In genomic region chr17:2071024-2071385, GRCh38 we compare ENCODE assay signal across 9 cellular contexts. TPM values are rescaled to one million over a fixed set of nuclear protein-coding genes. Genes with fewer than 3 reads are reported as not detected.
DNase-seq lines count a peak whose midpoint lies in the region; ATAC-seq and TF ChIP-seq lines count a peak whose summit lies in the region.
"Had no signal": no experiment of that assay in that cellular context is flagged by ENCODE, and none has a peak within 500 bp of the region (broad histone marks: within the 10 kb centered on the region; RNA-seq: fewer than 3 reads in every experiment).

No MANE protein-coding gene starts in this region.

- H3K4me1 ChIP-seq in esophagus (ENCODE audit: control insufficient read depth in 2 of 2, insufficient read depth in 2 of 2, low read length in 1 of 2) = peaks cover 2 to 18% of the 10 kb centered on the region in 2 donors
- peaks cover 57% of the 10 kb centered on the region for H3K4me1 ChIP-seq in suprapubic skin

- no peak for TF ChIP-seq CTCF in suprapubic skin (IDR thresholded peaks at IDR 0.05)

- peaks cover 33% of the 10 kb centered on the region for H3K4me1 Mint-ChIP-seq in activated T-cell treated with anti-CD3 and anti-CD28 coated beads, Interleukin-2, amount 50 U/mL, for 4 hours (ENCODE audit: low read depth)

- H3K27ac ChIP-seq in esophagus (ENCODE audit: low read depth in 2 of 2, low read length in 1 of 2) = peak overlapping the region; percentile 74 to 84
- H3K27ac ChIP-seq in suprapubic skin = peak overlapping the region; percentile 55

- peaks cover 0 to 27% of the 10 kb centered on the region in 2 donors for H3K36me3 ChIP-seq in esophagus (ENCODE audit: control insufficient read depth in 2 of 2, insufficient read depth in 2 of 2, low read length in 1 of 2)
- H3K36me3 ChIP-seq in suprapubic skin = peaks cover 18% of the 10 kb centered on the region

- H3K27me3 ChIP-seq in esophagus (ENCODE audit: control insufficient read depth in 1 of 2, insufficient read depth in 2 of 2, low read length in 2 of 2) (no peaks in the 10 kb centered on the region), suprapubic skin (no peaks in the 10 kb centered on the region)
- H3K27me3 ChIP-seq: ascending aorta had no signal

- in situ Hi-C loops in KBM-7 (cut with MboI; ENCODE audit: low pct_unique_long_range_greater_than_20kb, low sequenced_read_pairs) = loop anchor here (25.0 kb wide), 1 partner anchor 166 kb away; no protein-coding TSS in a partner anchor

- TF ChIP-seq POLR2A in suprapubic skin (IDR thresholded peaks at IDR 0.05) = no peak

- DNase-seq in activated T-cell treated with anti-CD3 and anti-CD28 coated beads, Interleukin-2, amount 50 U/mL, for 4 hours = no peak
- no peak for DNase-seq in activated T-cell treated with anti-CD3 and anti-CD28 coated beads, Interleukin-2, amount 50 U/mL, for 48 hours
- DNase-seq in suprapubic skin (ENCODE audit: low spot score in 2 of 2) (no peak), NCI-H1436 (lab: John Stamatoyannopoulos, UW) (no peak), KBM-7 (no peak)
- DNase-seq: ACHN, T-helper 9 cell had no signal

- peak overlapping the region; percentile 53 for H3K4me3 Mint-ChIP-seq in activated T-cell treated with anti-CD3 and anti-CD28 coated beads, Interleukin-2, amount 50 U/mL, for 4 hours

- no peak overlapping the region for H3K4me3 ChIP-seq in esophagus (ENCODE audit: low read depth in 1 of 2, low read length in 2 of 2)
- H3K4me3 ChIP-seq in suprapubic skin = no peak overlapping the region
- H3K4me3 ChIP-seq: ascending aorta had no signal

- H3K36me3 Mint-ChIP-seq in activated T-cell treated with anti-CD3 and anti-CD28 coated beads, Interleukin-2, amount 50 U/mL, for 4 hours (ENCODE audit: insufficient read depth) = peaks cover 46% of the 10 kb centered on the region

- ATAC-seq in activated T-cell treated with anti-CD3 and anti-CD28 coated beads, Interleukin-2, amount 50 U/mL, for 4 hours = no peak

- H3K9me3 ChIP-seq in esophagus (ENCODE audit: control insufficient read depth in 2 of 2, insufficient read depth in 1 of 2, low read depth in 1 of 2, low read length in 1 of 2) (peaks cover 0 to 3% of the 10 kb centered on the region in 2 donors), suprapubic skin (no peaks in the 10 kb centered on the region)
- H3K9me3 ChIP-seq: ascending aorta had no signal

- peaks cover 4% of the 10 kb centered on the region for H3K27me3 Mint-ChIP-seq in activated T-cell treated with anti-CD3 and anti-CD28 coated beads, Interleukin-2, amount 50 U/mL, for 4 hours (ENCODE audit: low read depth)

- 81 to 87% methylated on average over 6 of the region's 6 CpGs for WGBS in esophagus, 2 donors
- WGBS in suprapubic skin = 90% methylated on average over 6 of the region's 6 CpGs

- TF ChIP-seq EP300 in suprapubic skin (IDR thresholded peaks at IDR 0.05) = no peak

- no peaks in the 10 kb centered on the region for H3K9me3 Mint-ChIP-seq in activated T-cell treated with anti-CD3 and anti-CD28 coated beads, Interleukin-2, amount 50 U/mL, for 4 hours

RNA-seq across cellular contexts. Expression of gene HIC1, which starts 16.1 kb away (rescaled TPM):
- total RNA-seq in activated T-cell treated with anti-CD3 and anti-CD28 coated beads, Interleukin-2, amount 50 U/mL, for 4 hours = 10 to 100 TPM; 18.9 to 60.9 (median 31.5) TPM
- polyA plus RNA-seq in esophagus = 1 to 10 TPM; 1.4 to 1.6 TPM
- total RNA-seq in suprapubic skin = 1 to 10 TPM; 2.7 to 9.5 (median 4.9) TPM

RNA-seq across cellular contexts. Expression of gene OVCA2, which starts 29.2 kb away (rescaled TPM):
- total RNA-seq in activated T-cell treated with anti-CD3 and anti-CD28 coated beads, Interleukin-2, amount 50 U/mL, for 4 hours = 10 to 100 TPM; 67.7 to 74.4 (median 70.7) TPM
- 10 to 100 TPM; 38.4 to 55.6 TPM for polyA plus RNA-seq in esophagus
- 10 to 100 TPM; 36.6 to 51.5 (median 42.7) TPM for total RNA-seq in suprapubic skin

RNA-seq across cellular contexts. Expression of gene DPH1, which starts 41.1 kb away (rescaled TPM):
- 10 to 100 TPM; 56.6 to 59.9 (median 58.5) TPM for total RNA-seq in activated T-cell treated with anti-CD3 and anti-CD28 coated beads, Interleukin-2, amount 50 U/mL, for 4 hours
- 10 to 100 TPM; 18.8 to 21.0 TPM for polyA plus RNA-seq in esophagus
- 100 to 1,000 TPM in 1 of 4 donors, 10 to 100 TPM in 3; 58.7 to 115 (median 66.3) TPM for total RNA-seq in suprapubic skin

RNA-seq across cellular contexts. Expression of gene RTN4RL1, which starts 45.9 kb away (rescaled TPM):
- 1 to 10 TPM; 1.0 to 2.5 (median 2.0) TPM for total RNA-seq in activated T-cell treated with anti-CD3 and anti-CD28 coated beads, Interleukin-2, amount 50 U/mL, for 4 hours
- polyA plus RNA-seq in esophagus = 1 to 10 TPM in 1 of 2 donors, under 1 TPM in 1; 0.89 to 2.0 TPM
- 10 to 100 TPM; 16.4 to 24.8 (median 21.6) TPM for total RNA-seq in suprapubic skin
